Comparison of ENCODE assay signal across 1 cellular context in the genomic region with DNA sequence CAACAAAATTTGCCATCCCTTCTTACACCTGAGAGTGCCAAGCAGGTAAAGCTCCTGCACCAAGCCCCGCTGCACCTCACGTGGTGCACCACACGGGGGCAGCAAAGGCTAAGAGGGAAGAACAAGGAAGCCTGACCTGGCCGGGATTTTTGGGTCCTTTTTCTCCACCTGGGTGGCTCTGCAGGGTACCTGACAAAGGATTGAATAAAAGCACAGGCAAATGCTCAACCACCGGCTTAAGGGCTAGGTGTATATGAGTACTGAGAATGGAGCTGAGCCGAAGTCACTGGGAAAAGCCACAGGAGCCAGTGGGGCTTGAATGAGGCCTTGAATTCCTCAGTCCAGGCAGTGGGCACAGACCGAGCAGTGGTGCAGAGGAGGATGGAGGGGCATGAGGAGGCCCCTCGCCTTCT.
TF ChIP-seq lines count a peak whose summit lies in the region.

No MANE protein-coding gene starts in this region.

TF ChIP-seq in K562, 482 proteins besides CTCF, POLR2A, EP300 and RAD21 (continued from another document):
- TF ChIP-seq, protein P1, sequence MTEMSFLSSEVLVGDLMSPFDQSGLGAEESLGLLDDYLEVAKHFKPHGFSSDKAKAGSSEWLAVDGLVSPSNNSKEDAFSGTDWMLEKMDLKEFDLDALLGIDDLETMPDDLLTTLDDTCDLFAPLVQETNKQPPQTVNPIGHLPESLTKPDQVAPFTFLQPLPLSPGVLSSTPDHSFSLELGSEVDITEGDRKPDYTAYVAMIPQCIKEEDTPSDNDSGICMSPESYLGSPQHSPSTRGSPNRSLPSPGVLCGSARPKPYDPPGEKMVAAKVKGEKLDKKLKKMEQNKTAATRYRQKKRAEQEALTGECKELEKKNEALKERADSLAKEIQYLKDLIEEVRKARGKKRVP (CRISPR knock-in tag; IDR thresholded peaks at IDR 0.05): no peak
- peak; percentile 75 for TF ChIP-seq XRCC5 (IDR thresholded peaks at IDR 0.05; ENCODE audit: low read depth, low read length)
- TF ChIP-seq, protein P2, sequence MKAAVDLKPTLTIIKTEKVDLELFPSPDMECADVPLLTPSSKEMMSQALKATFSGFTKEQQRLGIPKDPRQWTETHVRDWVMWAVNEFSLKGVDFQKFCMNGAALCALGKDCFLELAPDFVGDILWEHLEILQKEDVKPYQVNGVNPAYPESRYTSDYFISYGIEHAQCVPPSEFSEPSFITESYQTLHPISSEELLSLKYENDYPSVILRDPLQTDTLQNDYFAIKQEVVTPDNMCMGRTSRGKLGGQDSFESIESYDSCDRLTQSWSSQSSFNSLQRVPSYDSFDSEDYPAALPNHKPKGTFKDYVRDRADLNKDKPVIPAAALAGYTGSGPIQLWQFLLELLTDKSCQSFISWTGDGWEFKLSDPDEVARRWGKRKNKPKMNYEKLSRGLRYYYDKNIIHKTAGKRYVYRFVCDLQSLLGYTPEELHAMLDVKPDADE (conservative IDR thresholded peaks at IDR 0.05; ENCODE audit: control insufficient read depth, low read depth, low read length): no peak
- no peak for TF ChIP-seq SMAD3 (CRISPR knock-in tag; conservative IDR thresholded peaks at IDR 0.05)
- TF ChIP-seq, protein P3, sequence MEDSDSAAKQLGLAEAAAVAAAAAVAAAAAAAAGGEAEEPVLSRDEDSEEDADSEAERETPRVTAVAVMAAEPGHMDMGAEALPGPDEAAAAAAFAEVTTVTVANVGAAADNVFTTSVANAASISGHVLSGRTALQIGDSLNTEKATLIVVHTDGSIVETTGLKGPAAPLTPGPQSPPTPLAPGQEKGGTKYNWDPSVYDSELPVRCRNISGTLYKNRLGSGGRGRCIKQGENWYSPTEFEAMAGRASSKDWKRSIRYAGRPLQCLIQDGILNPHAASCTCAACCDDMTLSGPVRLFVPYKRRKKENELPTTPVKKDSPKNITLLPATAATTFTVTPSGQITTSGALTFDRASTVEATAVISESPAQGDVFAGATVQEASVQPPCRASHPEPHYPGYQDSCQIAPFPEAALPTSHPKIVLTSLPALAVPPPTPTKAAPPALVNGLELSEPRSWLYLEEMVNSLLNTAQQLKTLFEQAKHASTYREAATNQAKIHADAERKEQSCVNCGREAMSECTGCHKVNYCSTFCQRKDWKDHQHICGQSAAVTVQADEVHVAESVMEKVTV (CRISPR knock-in tag; IDR thresholded peaks at IDR 0.05): peak; percentile 85
- TF ChIP-seq PTBP1 (IDR thresholded peaks at IDR 0.05; ENCODE audit: low read depth, low read length): no peak
- TF ChIP-seq BACH1 (tag; IDR thresholded peaks at IDR 0.05): no peak
- TF ChIP-seq ESRRA (IDR thresholded peaks at IDR 0.05; ENCODE audit: borderline replicate concordance, low read depth): no peak
- TF ChIP-seq JUN (IDR thresholded peaks at IDR 0.05; ENCODE audit: borderline replicate concordance, low read depth, low read length): peak; percentile 19; the same call in 1 of the 2 replicates
- TF ChIP-seq JUN (CRISPR knock-in tag; IDR thresholded peaks at IDR 0.05; ENCODE audit: borderline replicate concordance): no peak
- TF ChIP-seq ZNF384 (IDR thresholded peaks at IDR 0.05; ENCODE audit: low read depth, low read length): peak; percentile 4; the same call in 1 of the 2 replicates
- no peak for TF ChIP-seq RFX5 (IDR thresholded peaks at IDR 0.05; ENCODE audit: low read depth, low read length)
- TF ChIP-seq KLF16 (IDR thresholded peaks at IDR 0.05): peak; percentile 61; the same call in 1 of the 2 replicates
- peak; percentile 85 for TF ChIP-seq SMC3 (conservative IDR thresholded peaks at IDR 0.05; ENCODE audit: insufficient read depth, low read depth, low read length)
